In the genomic region with DNA sequence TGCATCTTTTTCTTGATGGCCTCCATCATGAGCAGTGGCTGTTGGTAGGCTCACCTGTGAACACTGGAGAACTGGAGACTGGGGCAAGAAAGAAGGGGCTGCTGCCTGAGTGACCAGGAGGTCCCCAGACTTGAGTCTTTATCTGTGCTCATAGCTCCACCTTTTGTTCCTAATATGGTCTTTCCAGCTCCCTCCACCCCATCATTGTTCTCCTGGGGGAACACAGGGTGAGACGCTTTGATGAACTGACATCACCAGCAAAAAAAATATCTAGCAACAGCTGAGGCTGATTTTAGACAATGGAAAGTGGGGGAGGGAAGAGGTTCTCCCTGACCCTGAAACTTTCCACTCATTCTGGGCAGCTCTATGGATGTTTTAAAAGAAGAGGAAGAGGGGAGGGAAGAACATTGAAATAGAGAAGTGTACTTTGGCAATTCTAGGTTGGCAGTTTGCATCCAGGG, we compare ENCODE assay signal across 9 cellular contexts. TPM values are rescaled to one million over a fixed set of nuclear protein-coding genes. Genes with fewer than 3 reads are reported as not detected.
DNase-seq lines count a peak whose midpoint lies in the region; ATAC-seq and TF ChIP-seq lines count a peak whose summit lies in the region.
"Had no signal": no experiment of that assay in that cellular context is flagged by ENCODE, and none has a peak within 500 bp of the region (broad histone marks: within the 10 kb centered on the region; RNA-seq: fewer than 3 reads in every experiment).

A gene (minus strand): TSS at position 111 of the 461 bp plus-strand sequence. CDS start 82 bp downstream, at position 29.

- no peaks in the 10 kb centered on the region for H3K79me2 ChIP-seq in fibroblast of lung (ENCODE audit: control insufficient read depth, insufficient read depth, low read length)

- H3K4me3 Mint-ChIP-seq in Calu3 (ENCODE audit: low read depth, unreplicated experiment): no peak within 1 kb of the TSS

- H3K27me3 Mint-ChIP-seq in Calu3 (ENCODE audit: unreplicated experiment): peaks cover 55% of the 10 kb centered on the region

- no peak within 1 kb of the TSS for H3K9ac ChIP-seq in fibroblast of lung (ENCODE audit: insufficient read depth, low read length)

- TF ChIP-seq POLR2A in Peyer's patch (IDR thresholded peaks at IDR 0.05): no peak

- BruUV-seq in Calu3 (replicated peaks; lab: Mats Ljungman, UMichigan): no TSS peak

- H3K36me3 ChIP-seq in Peyer's patch: no peaks in the 10 kb centered on the region
- H3K36me3 ChIP-seq in fibroblast of lung (ENCODE audit: control insufficient read depth, insufficient read depth, low read length): no peaks in the 10 kb centered on the region

- H3K9me3 ChIP-seq in Peyer's patch: no peaks in the 10 kb centered on the region
- H3K9me3 ChIP-seq in fibroblast of lung (ENCODE audit: control insufficient read depth, insufficient read depth, low read depth, low read length): no peaks in the 10 kb centered on the region

- H3K4me2 ChIP-seq in fibroblast of lung (ENCODE audit: extremely low read depth, insufficient read depth, low read length): no peak within 1 kb of the TSS

- H3K27ac Mint-ChIP-seq in Calu3 (ENCODE audit: unreplicated experiment): no peak within 1 kb of the TSS

- no peaks in the 10 kb centered on the region for H3K27me3 ChIP-seq in Peyer's patch
- peaks cover 28% of the 10 kb centered on the region for H3K27me3 ChIP-seq in fibroblast of lung (ENCODE audit: control insufficient read depth, insufficient read depth, low read length)

- no peak for DNase-seq in Calu3
- no peak for DNase-seq in Peyer's patch
- no peak for DNase-seq in fibroblast of lung (ENCODE audit: low read depth in 2 of 2)
- DNase-seq in occipital lobe (lab: John Stamatoyannopoulos, UW): no peak
- no peak for DNase-seq in NK-92 (lab: John Stamatoyannopoulos, UW; ENCODE audit: unreplicated experiment)
- DNase-seq in effector CD8-positive, alpha-beta T cell (lab: John Stamatoyannopoulos, UW): no peak
- DNase-seq in NCI-H187 treated with DMSO at 0.1 percent for 48 hours (lab: John Stamatoyannopoulos, UW): no peak
- DNase-seq: SHP77 had no signal

- no peak for ATAC-seq in GM21737 (IDR thresholded peaks at IDR 0.05; ENCODE audit: unreplicated experiment)

- CTCF ChIA-PET in Calu3 (lab: Charles Lee): interaction anchor here (0.5 to 1.2 kb wide), 2 partner anchors 19 to 134 kb away, joined by 3 read pairs; no protein-coding TSS in a partner anchor

- H3K4me1 ChIP-seq in Peyer's patch: no peaks in the 10 kb centered on the region
- H3K4me1 ChIP-seq in fibroblast of lung (ENCODE audit: control insufficient read depth, extremely low read depth, insufficient read depth, low read length): no peaks in the 10 kb centered on the region

- H3K27ac ChIP-seq in Peyer's patch (no peak within 1 kb of the TSS), fibroblast of lung (ENCODE audit: insufficient read depth, low read length) (no peak within 1 kb of the TSS)

- H3K9me3 Mint-ChIP-seq in Calu3 (ENCODE audit: low read depth, unreplicated experiment): no peaks in the 10 kb centered on the region

- H3K4me3 ChIP-seq in Peyer's patch (no peak within 1 kb of the TSS), fibroblast of lung (replicated peaks in 1 of 4; ENCODE audit: control extremely low read depth in 1 of 4, insufficient read depth in 1 of 4, low read depth in 3 of 4, low read length in 4 of 4) (no peak within 1 kb of the TSS)

- H2AFZ ChIP-seq in fibroblast of lung (ENCODE audit: low read length): no peak within 1 kb of the TSS

- no peak for TF ChIP-seq CTCF in Calu3 (IDR thresholded peaks at IDR 0.05; ENCODE audit: unreplicated experiment)
- no peak for TF ChIP-seq CTCF in Peyer's patch (IDR thresholded peaks at IDR 0.05)
- no peak for TF ChIP-seq CTCF in fibroblast of lung (conservative IDR thresholded peaks at IDR 0.05 in 1 of 2, IDR thresholded peaks at IDR 0.05 in 1 of 2; ENCODE audit: low read depth in 1 of 2, low read length in 2 of 2)

- H3K36me3 Mint-ChIP-seq in Calu3 (ENCODE audit: insufficient read depth, unreplicated experiment): no peaks in the 10 kb centered on the region

- intact Hi-C loops in Calu3 (cut with micrococcal nuclease; ENCODE audit: unreplicated experiment): loop anchor here (10.0 kb wide), 2 partner anchors 143 to 353 kb away; no protein-coding TSS in a partner anchor

- no peaks in the 10 kb centered on the region for H4K20me1 ChIP-seq in fibroblast of lung (ENCODE audit: control insufficient read depth, extremely low read depth, insufficient read depth, low read length)

- H3K4me1 Mint-ChIP-seq in Calu3 (ENCODE audit: low read depth, unreplicated experiment): peaks cover 4% of the 10 kb centered on the region

RNA-seq across cellular contexts. Expression of the gene that starts here (rescaled TPM):
- total RNA-seq in Calu3 (2022) (564 and 582 TPM in 2 replicates), Peyer's patch (100 to 1,000 TPM; 200 to 451 (median 280) TPM), fibroblast of lung (135 and 215 TPM in 2 replicates), occipital lobe (208 TPM)
- polyA plus RNA-seq in fibroblast of lung: 842 and 1,032 TPM in 2 replicates
- 607 and 696 TPM in 2 replicates for polyA plus RNA-seq in fibroblast of lung (2012)
- polyA minus RNA-seq in fibroblast of lung (ENCODE audit: low replicate concordance): 80.9 and 162 TPM in 2 replicates
